In the genomic region with DNA sequence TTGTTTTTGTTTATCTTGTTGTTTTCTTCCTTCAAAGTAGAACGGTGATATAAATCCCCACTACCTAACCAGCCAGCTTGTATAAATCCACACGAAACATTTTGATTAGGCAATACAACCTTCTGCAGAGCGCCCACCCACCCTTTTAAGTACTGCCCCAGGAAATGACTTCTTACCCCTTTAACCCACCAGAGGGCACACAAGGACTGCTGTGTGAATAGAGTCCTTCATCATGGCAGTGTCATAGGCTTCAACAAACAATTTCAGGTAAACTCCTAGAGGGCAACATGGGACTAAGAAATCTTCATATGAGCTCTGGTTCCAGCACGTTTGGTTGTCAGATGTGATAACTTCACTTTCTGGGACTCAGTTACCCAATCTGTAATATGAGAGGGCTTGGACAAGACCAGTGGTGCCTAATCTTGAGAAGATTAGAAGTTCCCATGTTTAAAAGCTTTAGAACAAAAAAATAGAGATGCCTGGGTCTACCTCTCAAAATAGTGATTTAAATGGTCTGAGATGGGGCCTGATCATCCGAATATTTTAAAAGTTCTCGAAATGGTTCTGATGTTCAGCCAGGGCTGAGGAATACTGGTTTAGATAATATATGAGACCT, we compare ENCODE assay signal across 9 cellular contexts. TPM values are rescaled to one million over a fixed set of nuclear protein-coding genes. Genes with fewer than 3 reads are reported as not detected.
DNase-seq lines count a peak whose midpoint lies in the region; ATAC-seq and TF ChIP-seq lines count a peak whose summit lies in the region.
"Had no signal": no experiment of that assay in that cellular context is flagged by ENCODE, and none has a peak within 500 bp of the region (broad histone marks: within the 10 kb centered on the region; RNA-seq: fewer than 3 reads in every experiment).

No MANE protein-coding gene starts in this region.

- H3K4me1 ChIP-seq in Caco-2 (no peaks in the 10 kb centered on the region), fibroblast of lung (ENCODE audit: control insufficient read depth, extremely low read depth, insufficient read depth, low read length) (no peaks in the 10 kb centered on the region)

- no peak overlapping the region for H3K4me3 ChIP-seq in Caco-2 (ENCODE audit: low read depth, low read length)
- no peak overlapping the region for H3K4me3 ChIP-seq in fibroblast of lung (replicated peaks in 1 of 4; ENCODE audit: control extremely low read depth in 1 of 4, insufficient read depth in 1 of 4, low read depth in 3 of 4, low read length in 4 of 4)

- H3K4me1 Mint-ChIP-seq in Caco-2 (ENCODE audit: low read depth, unreplicated experiment): no peaks in the 10 kb centered on the region
- H3K4me1 Mint-ChIP-seq in activated CD4-positive, alpha-beta memory T cell treated with anti-CD3 and anti-CD28 coated beads for 36 hours (ENCODE audit: low read depth): no peaks in the 10 kb centered on the region
- no peaks in the 10 kb centered on the region for H3K4me1 Mint-ChIP-seq in nephron

- no peaks in the 10 kb centered on the region for H3K27me3 ChIP-seq in Caco-2 (replicated peaks; ENCODE audit: control insufficient read depth, insufficient read depth, low read length)
- H3K27me3 ChIP-seq in fibroblast of lung (ENCODE audit: control insufficient read depth, insufficient read depth, low read length): no peaks in the 10 kb centered on the region

- peaks cover 23% of the 10 kb centered on the region for H3K9me3 ChIP-seq in Caco-2
- H3K9me3 ChIP-seq in fibroblast of lung (ENCODE audit: control insufficient read depth, insufficient read depth, low read depth, low read length): no peaks in the 10 kb centered on the region

- H3K79me2 ChIP-seq in fibroblast of lung (ENCODE audit: control insufficient read depth, insufficient read depth, low read length): no peaks in the 10 kb centered on the region

- DNase-seq in Caco-2 (peak; percentile 87 to 92), HS-27A (ENCODE audit: low read depth) (peak; percentile 55), NCI-H748 (lab: John Stamatoyannopoulos, UW; ENCODE audit: unreplicated experiment) (peak; percentile 74), fibroblast of lung (ENCODE audit: low read depth in 2 of 2) (peak; percentile 70 to 79), cortex of kidney (lab: John Stamatoyannopoulos, UW) (no peak)
- DNase-seq in activated CD4-positive, alpha-beta memory T cell treated with anti-CD3 and anti-CD28 coated beads for 36 hours: peak; percentile 62

- peaks cover 36% of the 10 kb centered on the region for H3K9me3 Mint-ChIP-seq in Caco-2 (ENCODE audit: unreplicated experiment)
- peaks cover 11% of the 10 kb centered on the region for H3K9me3 Mint-ChIP-seq in activated CD4-positive, alpha-beta memory T cell treated with anti-CD3 and anti-CD28 coated beads for 36 hours
- peaks cover 17% of the 10 kb centered on the region for H3K9me3 Mint-ChIP-seq in nephron

- H3K27ac Mint-ChIP-seq in Caco-2 (ENCODE audit: unreplicated experiment) (no peak overlapping the region), nephron (no peak overlapping the region)
- no peak overlapping the region for H3K27ac Mint-ChIP-seq in activated CD4-positive, alpha-beta memory T cell treated with anti-CD3 and anti-CD28 coated beads for 36 hours
- H3K27ac Mint-ChIP-seq: stimulated activated naive CD8-positive, alpha-beta T cell treated with anti-CD3 and anti-CD28 coated beads, Interleukin-15, Interleukin-2, amounts not matched to agents 100 ng/mL and 50 ng/mL, for 24 hours had no signal

- intact Hi-C loops in Caco-2 (cut with micrococcal nuclease; ENCODE audit: unreplicated experiment): loop anchor here (1.0 to 2.0 kb wide), 16 partner anchors 84 to 528 kb away; partner anchors contain the start of genes AMOTL1, CWC15 and KDM4D
- intact Hi-C loops in activated CD4-positive, alpha-beta memory T cell treated with anti-CD3 and anti-CD28 coated beads for 36 hours (cut with micrococcal nuclease): loop anchor here (1.0 to 10.0 kb wide), 5 partner anchors 162 to 1142 kb away; no protein-coding TSS in a partner anchor

- H4K20me1 ChIP-seq in fibroblast of lung (ENCODE audit: control insufficient read depth, extremely low read depth, insufficient read depth, low read length): no peaks in the 10 kb centered on the region

- CTCF ChIA-PET in Caco-2 (lab: Charles Lee): interaction anchor here (0.6 to 1.9 kb wide), 50 partner anchors 11 to 728 kb away, joined by 3 to 31 read pairs (median 5); partner anchors contain the start of genes AMOTL1, CWC15, FUT4 and KDM4D
- CTCF ChIA-PET in activated CD4-positive, alpha-beta memory T cell treated with anti-CD3 and anti-CD28 coated beads for 36 hours (lab: Charles Lee): interaction anchor here (0.6 to 2.8 kb wide), 9 partner anchors 17 to 444 kb away, joined by 3 to 17 read pairs (median 3); partner anchors contain the start of gene SRSF8

- POLR2A ChIA-PET in Caco-2 (lab: Charles Lee): interaction anchor here (0.6 to 0.7 kb wide), 2 partner anchors 16 to 136 kb away, joined by 3 read pairs; no protein-coding TSS in a partner anchor
- POLR2A ChIA-PET in activated CD4-positive, alpha-beta memory T cell treated with anti-CD3 and anti-CD28 coated beads for 36 hours (lab: Charles Lee): interaction anchor here (0.6 kb wide), 1 partner anchor 308 kb away, joined by 3 read pairs; no protein-coding TSS in a partner anchor

- peak; percentile 96 for ATAC-seq in GM19438 (IDR thresholded peaks at IDR 0.05; ENCODE audit: low read depth, unreplicated experiment)

- H3K4me3 Mint-ChIP-seq in Caco-2 (ENCODE audit: unreplicated experiment) (no peak overlapping the region), nephron (no peak overlapping the region)
- no peak overlapping the region for H3K4me3 Mint-ChIP-seq in activated CD4-positive, alpha-beta memory T cell treated with anti-CD3 and anti-CD28 coated beads for 36 hours
- H3K4me3 Mint-ChIP-seq: stimulated activated naive CD8-positive, alpha-beta T cell treated with anti-CD3 and anti-CD28 coated beads, Interleukin-15, Interleukin-2, amounts not matched to agents 100 ng/mL and 50 ng/mL, for 24 hours had no signal

- no peak overlapping the region for H2AFZ ChIP-seq in fibroblast of lung (ENCODE audit: low read length)

- H3K4me2 ChIP-seq in fibroblast of lung (ENCODE audit: extremely low read depth, insufficient read depth, low read length): no peak overlapping the region

- no peak overlapping the region for H3K27ac ChIP-seq in fibroblast of lung (ENCODE audit: insufficient read depth, low read length)

- H3K9ac ChIP-seq in fibroblast of lung (ENCODE audit: insufficient read depth, low read length): no peak overlapping the region

- TF ChIP-seq CTCF in Caco-2 (IDR thresholded peaks at IDR 0.05; ENCODE audit: insufficient read depth in 1 of 2, low read depth in 1 of 2, low read length in 1 of 2, severe bottlenecking in 1 of 2, unreplicated experiment in 1 of 2) (peak; percentile 99), fibroblast of lung (conservative IDR thresholded peaks at IDR 0.05 in 1 of 2, IDR thresholded peaks at IDR 0.05 in 1 of 2; ENCODE audit: low read depth in 1 of 2, low read length in 2 of 2) (peak; percentile 78 to 87), nephron (IDR thresholded peaks at IDR 0.05; ENCODE audit: unreplicated experiment in 3 of 3) (peak; percentile 63 to 85 (median 75))

- H3K27me3 Mint-ChIP-seq in Caco-2 (ENCODE audit: insufficient read depth, unreplicated experiment) (no peaks in the 10 kb centered on the region), nephron (ENCODE audit: low read depth) (no peaks in the 10 kb centered on the region)
- H3K27me3 Mint-ChIP-seq in activated CD4-positive, alpha-beta memory T cell treated with anti-CD3 and anti-CD28 coated beads for 36 hours: peaks cover 8% of the 10 kb centered on the region

- BruUV-seq in Caco-2 (replicated peaks; lab: Mats Ljungman, UMichigan): no TSS peak

- H3K36me3 Mint-ChIP-seq in Caco-2 (ENCODE audit: insufficient read depth, unreplicated experiment) (no peaks in the 10 kb centered on the region), nephron (ENCODE audit: low read depth) (peaks cover 5% of the 10 kb centered on the region)
- H3K36me3 Mint-ChIP-seq in activated CD4-positive, alpha-beta memory T cell treated with anti-CD3 and anti-CD28 coated beads for 36 hours: peaks cover 7% of the 10 kb centered on the region

- H3K36me3 ChIP-seq in Caco-2 (ENCODE audit: control insufficient read depth, insufficient read depth, low read length) (no peaks in the 10 kb centered on the region), fibroblast of lung (ENCODE audit: control insufficient read depth, insufficient read depth, low read length) (no peaks in the 10 kb centered on the region)

RNA-seq across cellular contexts. Expression of gene PIWIL4, which starts 56.1 kb away (rescaled TPM):
- total RNA-seq in Caco-2 (2022) (3.4 and 3.6 TPM in 2 replicates), fibroblast of lung (3.3 and 3.6 TPM in 2 replicates)
- under 1 TPM; 0.29 to 0.90 TPM for total RNA-seq in activated CD4-positive, alpha-beta memory T cell treated with anti-CD3 and anti-CD28 coated beads for 36 hours
- 0.76 and 1.2 TPM in 2 replicates for polyA plus RNA-seq in fibroblast of lung
- polyA plus RNA-seq in fibroblast of lung (2012): 0.24 and 0.71 TPM in 2 replicates
- not detected in 2 replicates for polyA minus RNA-seq in fibroblast of lung (ENCODE audit: low replicate concordance)
